24 cellular contexts compared by ENCODE assay signal in genomic region chr12:92828565-92828964, GRCh38.
"Had no signal": no experiment of that assay in that cellular context is flagged by ENCODE, and none has a peak within 500 bp of the region (broad histone marks: within the 10 kb centered on the region; RNA-seq: fewer than 3 reads in every experiment).

No MANE protein-coding gene starts in this region.

- H3K27ac Mint-ChIP-seq: activated CD4-positive, alpha-beta T cell treated with anti-CD3 and anti-CD28 coated beads, Interleukin-2, amount 10 ng/mL, durations not matched to agents 7 days and 5 days; activated CD8-positive, alpha-beta T cell treated with anti-CD3 and anti-CD28 coated beads for 36 hours; activated naive CD4-positive, alpha-beta T cell treated with anti-CD3 and anti-CD28 coated beads, Interleukin-2, amount 50 U/mL, for 72 hours; activated T-helper 17 cell treated with anti-CD3 and anti-CD28 coated beads, Interleukin-2, amount 50 U/mL, for 72 hours; nephron progenitor cell; stimulated activated memory B cell treated with anti-CD40 and anti-IgM and Interleukin-4, amounts not matched to agents 10 μg/mL and 1 μg/mL and 100 μg/mL, for 72 hours; stimulated activated naive CD8-positive, alpha-beta T cell treated with anti-CD3 and anti-CD28 coated beads, Interleukin-15, amount 100 ng/mL, for 72 hours; type B pancreatic cell; WTC11 had no signal

- H3K4me3 Mint-ChIP-seq: activated CD4-positive, alpha-beta T cell treated with anti-CD3 and anti-CD28 coated beads, Interleukin-2, amount 10 ng/mL, durations not matched to agents 7 days and 5 days; activated CD8-positive, alpha-beta T cell treated with anti-CD3 and anti-CD28 coated beads for 36 hours; activated T-cell treated with anti-CD3 and anti-CD28 coated beads, Interleukin-2, amount 50 U/mL, for 4 hours; activated T-helper 17 cell treated with anti-CD3 and anti-CD28 coated beads, Interleukin-2, amount 50 U/mL, for 72 hours; nephron progenitor cell; stimulated activated memory B cell treated with anti-CD40 and anti-IgM and Interleukin-4, amounts not matched to agents 10 μg/mL and 1 μg/mL and 100 μg/mL, for 72 hours; stimulated activated naive CD8-positive, alpha-beta T cell treated with anti-CD3 and anti-CD28 coated beads, Interleukin-15, amount 100 ng/mL, for 72 hours; type B pancreatic cell; WTC11 had no signal

- H3K27me3 Mint-ChIP-seq: activated CD4-positive, alpha-beta T cell treated with anti-CD3 and anti-CD28 coated beads, Interleukin-2, amount 10 ng/mL, durations not matched to agents 7 days and 5 days; activated CD8-positive, alpha-beta T cell treated with anti-CD3 and anti-CD28 coated beads for 36 hours; activated T-helper 17 cell treated with anti-CD3 and anti-CD28 coated beads, Interleukin-2, amount 50 U/mL, for 72 hours; naive B cell; stimulated activated memory B cell treated with anti-CD40 and anti-IgM and Interleukin-4, amounts not matched to agents 10 μg/mL and 1 μg/mL and 100 μg/mL, for 72 hours; stimulated activated naive CD8-positive, alpha-beta T cell treated with anti-CD3 and anti-CD28 coated beads, Interleukin-15, amount 100 ng/mL, for 72 hours; type B pancreatic cell had no signal

- H3K36me3 Mint-ChIP-seq: activated naive CD4-positive, alpha-beta T cell treated with anti-CD3 and anti-CD28 coated beads, Interleukin-2, amount 50 U/mL, for 72 hours had no signal

- ATAC-seq: activated CD8-positive, alpha-beta T cell treated with anti-CD3 and anti-CD28 coated beads for 36 hours; activated naive CD4-positive, alpha-beta T cell treated with anti-CD3 and anti-CD28 coated beads, Interleukin-2, amount 50 U/mL, for 72 hours; activated T-cell treated with anti-CD3 and anti-CD28 coated beads, Interleukin-2, amount 50 U/mL, for 4 hours; activated T-helper 17 cell treated with anti-CD3 and anti-CD28 coated beads, Interleukin-2, amount 50 U/mL, for 72 hours; stimulated activated memory B cell treated with anti-CD40 and anti-IgM and Interleukin-4, amounts not matched to agents 10 μg/mL and 1 μg/mL and 100 μg/mL, for 72 hours; stimulated activated naive CD8-positive, alpha-beta T cell treated with anti-CD3 and anti-CD28 coated beads, Interleukin-15, amount 100 ng/mL, for 72 hours; WTC11 had no signal

- H3K27ac ChIP-seq: epithelial cell of prostate, esophagus squamous epithelium, left ventricle myocardium inferior, ovary, prostate gland, sigmoid colon, uterus had no signal

- DNase-seq: activated CD4-positive, alpha-beta T cell treated with anti-CD3 and anti-CD28 coated beads for 1 hour; anterior cingulate cortex; esophagus squamous epithelium; left ventricle myocardium inferior; ovary; sigmoid colon; substantia nigra; T-helper 9 cell; uterus had no signal

- H3K4me1 Mint-ChIP-seq: activated CD4-positive, alpha-beta T cell treated with anti-CD3 and anti-CD28 coated beads, Interleukin-2, amount 10 ng/mL, durations not matched to agents 7 days and 5 days; activated T-helper 17 cell treated with anti-CD3 and anti-CD28 coated beads, Interleukin-2, amount 50 U/mL, for 72 hours; naive B cell; nephron progenitor cell; stimulated activated naive CD8-positive, alpha-beta T cell treated with anti-CD3 and anti-CD28 coated beads, Interleukin-15, amount 100 ng/mL, for 72 hours; WTC11 had no signal

- H3K4me3 ChIP-seq: esophagus squamous epithelium, left ventricle myocardium inferior, lung, ovary, prostate gland, sigmoid colon, smooth muscle cell, uterus had no signal

- H3K9me3 ChIP-seq: esophagus squamous epithelium, left ventricle myocardium inferior, ovary, prostate gland, sigmoid colon, uterus had no signal

- H3K4me1 ChIP-seq: esophagus squamous epithelium, left ventricle myocardium inferior, prostate gland, sigmoid colon, uterus had no signal

- H3K27me3 ChIP-seq: esophagus squamous epithelium, ovary, sigmoid colon, uterus had no signal

- H3K36me3 ChIP-seq: ovary, prostate gland, uterus had no signal

- H3K9me3 Mint-ChIP-seq: activated CD4-positive, alpha-beta T cell treated with anti-CD3 and anti-CD28 coated beads, Interleukin-2, amount 10 ng/mL, durations not matched to agents 7 days and 5 days; activated CD8-positive, alpha-beta T cell treated with anti-CD3 and anti-CD28 coated beads for 36 hours; activated naive CD4-positive, alpha-beta T cell treated with anti-CD3 and anti-CD28 coated beads, Interleukin-2, amount 50 U/mL, for 72 hours; activated T-cell treated with anti-CD3 and anti-CD28 coated beads, Interleukin-2, amount 50 U/mL, for 4 hours; activated T-helper 17 cell treated with anti-CD3 and anti-CD28 coated beads, Interleukin-2, amount 50 U/mL, for 72 hours; naive B cell; nephron progenitor cell; stimulated activated memory B cell treated with anti-CD40 and anti-IgM and Interleukin-4, amounts not matched to agents 10 μg/mL and 1 μg/mL and 100 μg/mL, for 72 hours; stimulated activated naive CD8-positive, alpha-beta T cell treated with anti-CD3 and anti-CD28 coated beads, Interleukin-15, amount 100 ng/mL, for 72 hours; type B pancreatic cell; WTC11 had no signal
